ENCODE assay signal across 9 cellular contexts in genomic region chr5:179796877-179797608, GRCh38. TPM values are rescaled to one million over a fixed set of nuclear protein-coding genes. Genes with fewer than 3 reads are reported as not detected.
DNase-seq lines count a peak whose midpoint lies in the region; ATAC-seq and TF ChIP-seq lines count a peak whose summit lies in the region.
"Had no signal": no experiment of that assay in that cellular context is flagged by ENCODE, and none has a peak within 500 bp of the region (broad histone marks: within the 10 kb centered on the region; RNA-seq: fewer than 3 reads in every experiment).

No MANE protein-coding gene starts in this region.

- no peaks in the 10 kb centered on the region for H3K27me3 ChIP-seq in right lobe of liver
- H3K27me3 ChIP-seq: BE2C had no signal

- CTCF ChIA-PET in activated CD4-positive, alpha-beta T cell treated with anti-CD3 and anti-CD28 coated beads, Interleukin-2, amount 10 ng/mL, durations not matched to agents 7 days and 5 days (lab: Charles Lee), result interaction anchor here (0.7 to 1.2 kb wide), 4 partner anchors 12 to 126 kb away, joined by 3 to 4 read pairs (median 4); no protein-coding TSS in a partner anchor

- peak overlapping the region; percentile 60 for H3K4me3 Mint-ChIP-seq in activated CD4-positive, alpha-beta T cell treated with anti-CD3 and anti-CD28 coated beads, Interleukin-2, amount 10 ng/mL, durations not matched to agents 7 days and 5 days
- H3K4me3 Mint-ChIP-seq in activated T-helper 17 cell treated with anti-CD3 and anti-CD28 coated beads, Interleukin-2, amount 50 U/mL, for 72 hours, result peak overlapping the region; percentile 69

- H3K4me1 ChIP-seq in right lobe of liver, result peaks cover 0 to 20% (median 9%) of the 10 kb centered on the region in 4 donors
- H3K4me1 ChIP-seq: BE2C had no signal

- no peaks in the 10 kb centered on the region for H3K9me3 Mint-ChIP-seq in activated CD4-positive, alpha-beta T cell treated with anti-CD3 and anti-CD28 coated beads, Interleukin-2, amount 10 ng/mL, durations not matched to agents 7 days and 5 days
- H3K9me3 Mint-ChIP-seq in activated T-helper 17 cell treated with anti-CD3 and anti-CD28 coated beads, Interleukin-2, amount 50 U/mL, for 72 hours, result no peaks in the 10 kb centered on the region

- no peaks in the 10 kb centered on the region for H3K27me3 Mint-ChIP-seq in activated CD4-positive, alpha-beta T cell treated with anti-CD3 and anti-CD28 coated beads, Interleukin-2, amount 10 ng/mL, durations not matched to agents 7 days and 5 days
- no peaks in the 10 kb centered on the region for H3K27me3 Mint-ChIP-seq in activated T-helper 17 cell treated with anti-CD3 and anti-CD28 coated beads, Interleukin-2, amount 50 U/mL, for 72 hours

- TF ChIP-seq CTCF in right lobe of liver (IDR thresholded peaks at IDR 0.05), result no peak

- no peak for ATAC-seq in activated T-helper 17 cell treated with anti-CD3 and anti-CD28 coated beads, Interleukin-2, amount 50 U/mL, for 72 hours (replicated peaks)
- ATAC-seq in right lobe of liver, result no peak
- no peak for ATAC-seq in HG03159 (IDR thresholded peaks at IDR 0.05; ENCODE audit: unreplicated experiment)

- no peak for TF ChIP-seq POLR2A in right lobe of liver (IDR thresholded peaks at IDR 0.05)

- no peak for DNase-seq in activated CD4-positive, alpha-beta T cell treated with anti-CD3 and anti-CD28 coated beads, Interleukin-2, amount 10 ng/mL, durations not matched to agents 7 days and 5 days
- no peak for DNase-seq in activated CD4-positive, alpha-beta T cell treated with anti-CD3 and anti-CD28 coated beads for 4 hours
- DNase-seq in right lobe of liver (peak in 2 of 3 donors; percentile 50 to 59), NCI-H2196 (lab: John Stamatoyannopoulos, UW; ENCODE audit: unreplicated experiment) (no peak)
- DNase-seq in effector CD8-positive, alpha-beta T cell (lab: John Stamatoyannopoulos, UW), result no peak

- no peak overlapping the region for H3K27ac Mint-ChIP-seq in activated CD4-positive, alpha-beta T cell treated with anti-CD3 and anti-CD28 coated beads, Interleukin-2, amount 10 ng/mL, durations not matched to agents 7 days and 5 days
- H3K27ac Mint-ChIP-seq in activated T-helper 17 cell treated with anti-CD3 and anti-CD28 coated beads, Interleukin-2, amount 50 U/mL, for 72 hours, result peak overlapping the region; percentile 71

- H3K4me3 ChIP-seq in right lobe of liver, result peak overlapping the region; percentile 48 to 62 (median 56)

- H3K36me3 Mint-ChIP-seq in activated CD4-positive, alpha-beta T cell treated with anti-CD3 and anti-CD28 coated beads, Interleukin-2, amount 10 ng/mL, durations not matched to agents 7 days and 5 days (ENCODE audit: low read depth), result peaks cover 12% of the 10 kb centered on the region
- peaks cover 29% of the 10 kb centered on the region for H3K36me3 Mint-ChIP-seq in activated T-helper 17 cell treated with anti-CD3 and anti-CD28 coated beads, Interleukin-2, amount 50 U/mL, for 72 hours (ENCODE audit: low read depth)

- WGBS in right lobe of liver (ENCODE audit: insufficient coverage, low coverage, low lambda C conversion rate, missing lambda C conversion rate), result 53% methylated on average over 11 of the region's 21 CpGs

- H3K4me1 Mint-ChIP-seq in activated CD4-positive, alpha-beta T cell treated with anti-CD3 and anti-CD28 coated beads, Interleukin-2, amount 10 ng/mL, durations not matched to agents 7 days and 5 days, result peaks cover 39% of the 10 kb centered on the region
- H3K4me1 Mint-ChIP-seq in activated T-helper 17 cell treated with anti-CD3 and anti-CD28 coated beads, Interleukin-2, amount 50 U/mL, for 72 hours, result peaks cover 22% of the 10 kb centered on the region

- intact Hi-C loops in right lobe of liver (cut with DNase I), result loop anchor here (5.0 kb wide), 1 partner anchor 35 kb away; no protein-coding TSS in a partner anchor

- H3K27ac ChIP-seq in right lobe of liver, result peak overlapping the region; percentile 43 to 75 (median 67)
- H3K27ac ChIP-seq in temporal lobe (ENCODE audit: low read depth, low read length), result peak overlapping the region; percentile 4

- POLR2A ChIA-PET in activated CD4-positive, alpha-beta T cell treated with anti-CD3 and anti-CD28 coated beads, Interleukin-2, amount 10 ng/mL, durations not matched to agents 7 days and 5 days (lab: Charles Lee), result no interaction called here

- H3K9me3 ChIP-seq in right lobe of liver, result no peaks in the 10 kb centered on the region
- H3K9me3 ChIP-seq: BE2C had no signal

- H3K36me3 ChIP-seq in right lobe of liver, result peaks cover 6 to 47% (median 22%) of the 10 kb centered on the region in 4 donors

RNA-seq across cellular contexts. Expression of gene LTC4S, which starts 3.3 kb away (rescaled TPM):
- 1 to 10 TPM; 1.4 to 2.5 TPM for total RNA-seq in activated CD4-positive, alpha-beta T cell treated with anti-CD3 and anti-CD28 coated beads, Interleukin-2, amount 10 ng/mL, durations not matched to agents 7 days and 5 days
- 1 to 10 TPM; 1.3 to 1.4 TPM for total RNA-seq in activated T-helper 17 cell treated with anti-CD3 and anti-CD28 coated beads, Interleukin-2, amount 50 U/mL, for 72 hours
- 1 to 10 TPM in 3 of 6 experiments, under 1 TPM in 2, not detected in 1; 0.73 to 1.7 (median 1.4) TPM for total RNA-seq in right lobe of liver
- 0.74 TPM for total RNA-seq in temporal lobe

RNA-seq across cellular contexts. Expression of gene MGAT4B, which starts 9.6 kb away (rescaled TPM):
- 10 to 100 TPM; 86.2 to 87.7 TPM for total RNA-seq in activated CD4-positive, alpha-beta T cell treated with anti-CD3 and anti-CD28 coated beads, Interleukin-2, amount 10 ng/mL, durations not matched to agents 7 days and 5 days
- 10 to 100 TPM; 56.1 to 68.5 TPM for total RNA-seq in activated T-helper 17 cell treated with anti-CD3 and anti-CD28 coated beads, Interleukin-2, amount 50 U/mL, for 72 hours
- total RNA-seq in right lobe of liver (100 to 1,000 TPM; 151 to 259 (median 181) TPM), temporal lobe (70.3 TPM)

RNA-seq across cellular contexts. Expression of gene SQSTM1, which starts 23.7 kb away (rescaled TPM):
- total RNA-seq in activated CD4-positive, alpha-beta T cell treated with anti-CD3 and anti-CD28 coated beads, Interleukin-2, amount 10 ng/mL, durations not matched to agents 7 days and 5 days, result 10 to 100 TPM; 79.6 to 93.0 TPM
- total RNA-seq in activated T-helper 17 cell treated with anti-CD3 and anti-CD28 coated beads, Interleukin-2, amount 50 U/mL, for 72 hours, result 100 to 1,000 TPM; 130 to 188 TPM
- total RNA-seq in right lobe of liver (1,000 to 10,000 TPM in 2 of 6 experiments, 100 to 1,000 TPM in 4; 195 to 1,174 (median 649) TPM), temporal lobe (45.7 TPM)

Comparison
In these comparisons a context has a peak if more than half of its experiments do, and no peak if none do; other contexts are left out.
1. DNase-seq: peak in right lobe of liver (2 of 3); none in activated CD4-positive, alpha-beta T cell treated with anti-CD3 and anti-CD28 coated beads, Interleukin-2, amount 10 ng/mL, durations not matched to agents 7 days and 5 days (single experiment), activated CD4-positive, alpha-beta T cell treated with anti-CD3 and anti-CD28 coated beads for 4 hours (0 of 2), NCI-H2196 (single experiment) and effector CD8-positive, alpha-beta T cell (single experiment).